Comparison of ENCODE assay signal across 1 cellular context in the genomic region with DNA sequence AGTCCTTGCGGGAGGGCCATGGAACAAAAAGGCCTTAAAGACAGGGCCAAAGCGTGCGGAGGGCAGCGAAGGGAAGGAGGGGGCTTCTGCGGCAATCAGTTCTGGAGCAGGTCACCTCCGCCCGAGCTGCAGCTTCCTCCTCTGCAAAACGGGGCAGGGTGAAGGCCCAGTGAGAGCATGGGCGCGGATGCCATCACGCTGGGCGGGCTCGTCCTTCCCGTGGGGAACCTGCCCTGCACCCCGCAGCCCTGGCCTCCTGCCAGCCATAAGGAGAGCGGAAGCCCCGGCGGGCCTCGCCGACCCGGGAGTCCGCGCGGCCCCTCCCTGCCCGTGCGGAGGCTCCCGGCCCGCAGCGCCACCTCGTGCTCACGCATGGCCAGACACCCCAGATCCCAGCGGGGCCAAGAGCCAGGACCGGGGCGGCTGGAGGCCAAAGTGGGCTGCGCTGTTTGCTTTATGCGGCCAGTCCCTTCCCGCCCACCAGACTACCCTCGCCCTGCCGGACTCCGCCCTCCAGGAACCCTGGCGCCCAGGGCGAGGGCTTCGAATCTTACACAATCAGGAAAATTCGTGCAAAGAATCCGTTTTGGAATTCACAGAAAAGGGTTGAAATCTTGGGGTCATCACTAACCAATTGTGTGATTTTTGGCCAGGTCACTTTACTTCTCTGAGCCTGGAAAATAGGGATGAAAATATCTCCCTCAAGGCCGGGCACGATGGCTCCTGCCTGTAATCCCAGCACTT.
A peak's percentile ranks its signal among the peaks of the same experiment; 100 is the strongest.
TF ChIP-seq lines count a peak whose summit lies in the region.

No MANE protein-coding gene starts in this region.

TF ChIP-seq in HepG2, 621 proteins besides CTCF, POLR2A, EP300 and RAD21 (continued from another document and continues in another):
- no peak for TF ChIP-seq GABPA (IDR thresholded peaks at IDR 0.05; ENCODE audit: low read depth, low read length)
- no peak for TF ChIP-seq GABPA (CRISPR knock-in tag; IDR thresholded peaks at IDR 0.05; ENCODE audit: low read depth)
- no peak for TF ChIP-seq RFX5 (IDR thresholded peaks at IDR 0.05; ENCODE audit: low read depth, low read length)
- TF ChIP-seq, protein P1, sequence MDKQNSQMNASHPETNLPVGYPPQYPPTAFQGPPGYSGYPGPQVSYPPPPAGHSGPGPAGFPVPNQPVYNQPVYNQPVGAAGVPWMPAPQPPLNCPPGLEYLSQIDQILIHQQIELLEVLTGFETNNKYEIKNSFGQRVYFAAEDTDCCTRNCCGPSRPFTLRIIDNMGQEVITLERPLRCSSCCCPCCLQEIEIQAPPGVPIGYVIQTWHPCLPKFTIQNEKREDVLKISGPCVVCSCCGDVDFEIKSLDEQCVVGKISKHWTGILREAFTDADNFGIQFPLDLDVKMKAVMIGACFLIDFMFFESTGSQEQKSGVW (CRISPR knock-in tag; IDR thresholded peaks at IDR 0.05; ENCODE audit: borderline replicate concordance) = no peak
- peak; percentile 60; the same call in 1 of the 2 replicates for TF ChIP-seq SOX5 (CRISPR knock-in tag; IDR thresholded peaks at IDR 0.05; ENCODE audit: borderline replicate concordance)
- TF ChIP-seq HNRNPL (IDR thresholded peaks at IDR 0.05; ENCODE audit: low read depth, low read length) = 0 out of 2 replicates have a peak, but pooled peaks have one; percentile 60
- TF ChIP-seq ZNF337 (CRISPR knock-in tag; IDR thresholded peaks at IDR 0.05; ENCODE audit: borderline replicate concordance, low read depth) = no peak
- TF ChIP-seq, protein P2, sequence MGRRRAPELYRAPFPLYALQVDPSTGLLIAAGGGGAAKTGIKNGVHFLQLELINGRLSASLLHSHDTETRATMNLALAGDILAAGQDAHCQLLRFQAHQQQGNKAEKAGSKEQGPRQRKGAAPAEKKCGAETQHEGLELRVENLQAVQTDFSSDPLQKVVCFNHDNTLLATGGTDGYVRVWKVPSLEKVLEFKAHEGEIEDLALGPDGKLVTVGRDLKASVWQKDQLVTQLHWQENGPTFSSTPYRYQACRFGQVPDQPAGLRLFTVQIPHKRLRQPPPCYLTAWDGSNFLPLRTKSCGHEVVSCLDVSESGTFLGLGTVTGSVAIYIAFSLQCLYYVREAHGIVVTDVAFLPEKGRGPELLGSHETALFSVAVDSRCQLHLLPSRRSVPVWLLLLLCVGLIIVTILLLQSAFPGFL (CRISPR knock-in tag; IDR thresholded peaks at IDR 0.05) = no peak
- TF ChIP-seq ZNF530 (CRISPR knock-in tag; IDR thresholded peaks at IDR 0.05; ENCODE audit: low read depth) = no peak
- peak; percentile 68 for TF ChIP-seq ARID5B (CRISPR knock-in tag; IDR thresholded peaks at IDR 0.05)
- no peak for TF ChIP-seq MBD4 (IDR thresholded peaks at IDR 0.05; ENCODE audit: borderline replicate concordance, low read length)
- TF ChIP-seq REPIN1 (CRISPR knock-in tag; IDR thresholded peaks at IDR 0.05; ENCODE audit: borderline replicate concordance, low read depth) = peak; percentile 73; the same call in 1 of the 2 replicates
- TF ChIP-seq, protein P3, sequence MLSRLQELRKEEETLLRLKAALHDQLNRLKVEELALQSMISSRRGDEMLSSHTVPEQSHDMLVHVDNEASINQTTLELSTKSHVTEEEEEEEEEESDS (CRISPR knock-in tag; IDR thresholded peaks at IDR 0.05; ENCODE audit: borderline replicate concordance) = no peak
- TF ChIP-seq MAFG (CRISPR knock-in tag; IDR thresholded peaks at IDR 0.05) = no peak
- TF ChIP-seq CENPT (CRISPR knock-in tag; IDR thresholded peaks at IDR 0.05; ENCODE audit: low read depth) = no peak
- TF ChIP-seq, protein P4, sequence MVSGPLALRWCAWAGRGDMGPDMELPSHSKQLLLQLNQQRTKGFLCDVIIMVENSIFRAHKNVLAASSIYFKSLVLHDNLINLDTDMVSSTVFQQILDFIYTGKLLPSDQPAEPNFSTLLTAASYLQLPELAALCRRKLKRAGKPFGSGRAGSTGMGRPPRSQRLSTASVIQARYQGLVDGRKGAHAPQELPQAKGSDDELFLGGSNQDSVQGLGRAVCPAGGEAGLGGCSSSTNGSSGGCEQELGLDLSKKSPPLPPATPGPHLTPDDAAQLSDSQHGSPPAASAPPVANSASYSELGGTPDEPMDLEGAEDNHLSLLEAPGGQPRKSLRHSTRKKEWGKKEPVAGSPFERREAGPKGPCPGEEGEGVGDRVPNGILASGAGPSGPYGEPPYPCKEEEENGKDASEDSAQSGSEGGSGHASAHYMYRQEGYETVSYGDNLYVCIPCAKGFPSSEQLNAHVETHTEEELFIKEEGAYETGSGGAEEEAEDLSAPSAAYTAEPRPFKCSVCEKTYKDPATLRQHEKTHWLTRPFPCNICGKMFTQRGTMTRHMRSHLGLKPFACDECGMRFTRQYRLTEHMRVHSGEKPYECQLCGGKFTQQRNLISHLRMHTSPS (CRISPR knock-in tag; IDR thresholded peaks at IDR 0.05; ENCODE audit: low read depth) = no peak; the same call in 1 of the 2 replicates
- no peak for TF ChIP-seq NR2C2 (CRISPR knock-in tag; IDR thresholded peaks at IDR 0.05; ENCODE audit: borderline replicate concordance)
- TF ChIP-seq MED1 (CRISPR knock-in tag; IDR thresholded peaks at IDR 0.05) = peak; percentile 72
- no peak for TF ChIP-seq BATF2 (CRISPR knock-in tag; IDR thresholded peaks at IDR 0.05)
- TF ChIP-seq ZNF589 (CRISPR knock-in tag; conservative IDR thresholded peaks at IDR 0.05) = no peak
- TF ChIP-seq SETDB1 (CRISPR knock-in tag; IDR thresholded peaks at IDR 0.05; ENCODE audit: borderline replicate concordance) = no peak
- TF ChIP-seq ZNF790 (CRISPR knock-in tag; IDR thresholded peaks at IDR 0.05; ENCODE audit: borderline replicate concordance) = no peak
- TF ChIP-seq ZNF569 (CRISPR knock-in tag; IDR thresholded peaks at IDR 0.05; ENCODE audit: borderline replicate concordance) = no peak
- no peak for TF ChIP-seq ZFP82 (CRISPR knock-in tag; IDR thresholded peaks at IDR 0.05; ENCODE audit: borderline replicate concordance)
- TF ChIP-seq, protein P5, sequence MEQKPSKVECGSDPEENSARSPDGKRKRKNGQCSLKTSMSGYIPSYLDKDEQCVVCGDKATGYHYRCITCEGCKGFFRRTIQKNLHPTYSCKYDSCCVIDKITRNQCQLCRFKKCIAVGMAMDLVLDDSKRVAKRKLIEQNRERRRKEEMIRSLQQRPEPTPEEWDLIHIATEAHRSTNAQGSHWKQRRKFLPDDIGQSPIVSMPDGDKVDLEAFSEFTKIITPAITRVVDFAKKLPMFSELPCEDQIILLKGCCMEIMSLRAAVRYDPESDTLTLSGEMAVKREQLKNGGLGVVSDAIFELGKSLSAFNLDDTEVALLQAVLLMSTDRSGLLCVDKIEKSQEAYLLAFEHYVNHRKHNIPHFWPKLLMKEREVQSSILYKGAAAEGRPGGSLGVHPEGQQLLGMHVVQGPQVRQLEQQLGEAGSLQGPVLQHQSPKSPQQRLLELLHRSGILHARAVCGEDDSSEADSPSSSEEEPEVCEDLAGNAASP (CRISPR knock-in tag; IDR thresholded peaks at IDR 0.05; ENCODE audit: borderline replicate concordance) = peak; percentile 67; the same call in 1 of the 2 replicates
- TF ChIP-seq KLF15 (CRISPR knock-in tag; IDR thresholded peaks at IDR 0.05; ENCODE audit: borderline replicate concordance) = no peak
- TF ChIP-seq, protein P6, sequence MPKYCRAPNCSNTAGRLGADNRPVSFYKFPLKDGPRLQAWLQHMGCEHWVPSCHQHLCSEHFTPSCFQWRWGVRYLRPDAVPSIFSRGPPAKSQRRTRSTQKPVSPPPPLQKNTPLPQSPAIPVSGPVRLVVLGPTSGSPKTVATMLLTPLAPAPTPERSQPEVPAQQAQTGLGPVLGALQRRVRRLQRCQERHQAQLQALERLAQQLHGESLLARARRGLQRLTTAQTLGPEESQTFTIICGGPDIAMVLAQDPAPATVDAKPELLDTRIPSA (CRISPR knock-in tag; IDR thresholded peaks at IDR 0.05; ENCODE audit: borderline replicate concordance) = no peak
- no peak for TF ChIP-seq ZZZ3 (CRISPR knock-in tag; IDR thresholded peaks at IDR 0.05; ENCODE audit: borderline replicate concordance)
- TF ChIP-seq CHCHD3 (CRISPR knock-in tag; IDR thresholded peaks at IDR 0.05) = no peak
- TF ChIP-seq ZNF546 (CRISPR knock-in tag; conservative IDR thresholded peaks at IDR 0.05) = no peak; the same call in 1 of the 2 replicates
- TF ChIP-seq ZNF468 (CRISPR knock-in tag; IDR thresholded peaks at IDR 0.05) = no peak
- TF ChIP-seq, protein P7, sequence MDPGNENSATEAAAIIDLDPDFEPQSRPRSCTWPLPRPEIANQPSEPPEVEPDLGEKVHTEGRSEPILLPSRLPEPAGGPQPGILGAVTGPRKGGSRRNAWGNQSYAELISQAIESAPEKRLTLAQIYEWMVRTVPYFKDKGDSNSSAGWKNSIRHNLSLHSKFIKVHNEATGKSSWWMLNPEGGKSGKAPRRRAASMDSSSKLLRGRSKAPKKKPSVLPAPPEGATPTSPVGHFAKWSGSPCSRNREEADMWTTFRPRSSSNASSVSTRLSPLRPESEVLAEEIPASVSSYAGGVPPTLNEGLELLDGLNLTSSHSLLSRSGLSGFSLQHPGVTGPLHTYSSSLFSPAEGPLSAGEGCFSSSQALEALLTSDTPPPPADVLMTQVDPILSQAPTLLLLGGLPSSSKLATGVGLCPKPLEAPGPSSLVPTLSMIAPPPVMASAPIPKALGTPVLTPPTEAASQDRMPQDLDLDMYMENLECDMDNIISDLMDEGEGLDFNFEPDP (CRISPR knock-in tag; conservative IDR thresholded peaks at IDR 0.05) = no peak
- no peak for TF ChIP-seq ZNF549 (CRISPR knock-in tag; IDR thresholded peaks at IDR 0.05)
- TF ChIP-seq ZNF687 (CRISPR knock-in tag; IDR thresholded peaks at IDR 0.05) = peak; percentile 90
- TF ChIP-seq, protein P8, sequence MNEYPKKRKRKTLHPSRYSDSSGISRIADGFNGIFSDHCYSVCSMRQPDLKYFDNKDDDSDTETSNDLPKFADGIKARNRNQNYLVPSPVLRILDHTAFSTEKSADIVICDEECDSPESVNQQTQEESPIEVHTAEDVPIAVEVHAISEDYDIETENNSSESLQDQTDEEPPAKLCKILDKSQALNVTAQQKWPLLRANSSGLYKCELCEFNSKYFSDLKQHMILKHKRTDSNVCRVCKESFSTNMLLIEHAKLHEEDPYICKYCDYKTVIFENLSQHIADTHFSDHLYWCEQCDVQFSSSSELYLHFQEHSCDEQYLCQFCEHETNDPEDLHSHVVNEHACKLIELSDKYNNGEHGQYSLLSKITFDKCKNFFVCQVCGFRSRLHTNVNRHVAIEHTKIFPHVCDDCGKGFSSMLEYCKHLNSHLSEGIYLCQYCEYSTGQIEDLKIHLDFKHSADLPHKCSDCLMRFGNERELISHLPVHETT (CRISPR knock-in tag; conservative IDR thresholded peaks at IDR 0.05) = no peak
- TF ChIP-seq, protein P9, sequence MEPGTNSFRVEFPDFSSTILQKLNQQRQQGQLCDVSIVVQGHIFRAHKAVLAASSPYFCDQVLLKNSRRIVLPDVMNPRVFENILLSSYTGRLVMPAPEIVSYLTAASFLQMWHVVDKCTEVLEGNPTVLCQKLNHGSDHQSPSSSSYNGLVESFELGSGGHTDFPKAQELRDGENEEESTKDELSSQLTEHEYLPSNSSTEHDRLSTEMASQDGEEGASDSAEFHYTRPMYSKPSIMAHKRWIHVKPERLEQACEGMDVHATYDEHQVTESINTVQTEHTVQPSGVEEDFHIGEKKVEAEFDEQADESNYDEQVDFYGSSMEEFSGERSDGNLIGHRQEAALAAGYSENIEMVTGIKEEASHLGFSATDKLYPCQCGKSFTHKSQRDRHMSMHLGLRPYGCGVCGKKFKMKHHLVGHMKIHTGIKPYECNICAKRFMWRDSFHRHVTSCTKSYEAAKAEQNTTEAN (CRISPR knock-in tag; conservative IDR thresholded peaks at IDR 0.05) = peak; percentile 99
